In the genomic region with DNA sequence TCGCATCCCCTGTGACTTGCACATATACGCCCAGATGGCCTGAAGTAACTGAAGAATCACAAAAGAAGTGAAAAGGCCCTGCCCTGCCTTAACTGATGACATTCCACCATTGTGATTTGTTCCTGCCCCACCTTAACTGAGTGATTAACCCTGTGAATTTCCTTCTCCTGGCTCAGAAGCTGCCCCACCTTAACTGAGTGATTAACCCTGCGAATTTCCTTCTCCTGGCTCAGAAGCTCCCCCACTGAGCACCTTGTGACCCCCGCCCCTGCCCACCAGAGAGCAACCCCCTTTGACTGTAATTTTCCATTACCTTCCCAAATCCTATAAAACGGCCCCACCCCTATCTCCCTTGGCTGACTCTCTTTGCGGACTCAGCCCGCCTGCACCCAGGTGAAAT, we compare ENCODE assay signal across 17 cellular contexts. TPM values are rescaled to one million over a fixed set of nuclear protein-coding genes. Genes with fewer than 3 reads are reported as not detected.
"Had no signal": no experiment of that assay in that cellular context is flagged by ENCODE, and none has a peak within 500 bp of the region (broad histone marks: within the 10 kb centered on the region; RNA-seq: fewer than 3 reads in every experiment).

No MANE protein-coding gene starts in this region.

RNA-seq across cellular contexts. Expression of a gene that starts 24.6 kb away (rescaled TPM):
- total RNA-seq: endothelial cell of umbilical vein, heart right ventricle, kidney, left lung, lung microvascular endothelial cell, natural killer cell, occipital lobe, psoas muscle, renal cortical epithelial cell, right cardiac atrium, sigmoid colon, skeletal muscle tissue, stomach, subcutaneous adipose tissue, temporal lobe had no signal
- polyA plus RNA-seq: endothelial cell of umbilical vein, fibroblast of lung, heart right ventricle, neural cell, psoas muscle, right cardiac atrium had no signal

RNA-seq across cellular contexts. Expression of a gene that starts 47.9 kb away (rescaled TPM):
- polyA plus RNA-seq: neural cell had no signal
